ENCODE assay signal across 1 cellular context in the genomic region with DNA sequence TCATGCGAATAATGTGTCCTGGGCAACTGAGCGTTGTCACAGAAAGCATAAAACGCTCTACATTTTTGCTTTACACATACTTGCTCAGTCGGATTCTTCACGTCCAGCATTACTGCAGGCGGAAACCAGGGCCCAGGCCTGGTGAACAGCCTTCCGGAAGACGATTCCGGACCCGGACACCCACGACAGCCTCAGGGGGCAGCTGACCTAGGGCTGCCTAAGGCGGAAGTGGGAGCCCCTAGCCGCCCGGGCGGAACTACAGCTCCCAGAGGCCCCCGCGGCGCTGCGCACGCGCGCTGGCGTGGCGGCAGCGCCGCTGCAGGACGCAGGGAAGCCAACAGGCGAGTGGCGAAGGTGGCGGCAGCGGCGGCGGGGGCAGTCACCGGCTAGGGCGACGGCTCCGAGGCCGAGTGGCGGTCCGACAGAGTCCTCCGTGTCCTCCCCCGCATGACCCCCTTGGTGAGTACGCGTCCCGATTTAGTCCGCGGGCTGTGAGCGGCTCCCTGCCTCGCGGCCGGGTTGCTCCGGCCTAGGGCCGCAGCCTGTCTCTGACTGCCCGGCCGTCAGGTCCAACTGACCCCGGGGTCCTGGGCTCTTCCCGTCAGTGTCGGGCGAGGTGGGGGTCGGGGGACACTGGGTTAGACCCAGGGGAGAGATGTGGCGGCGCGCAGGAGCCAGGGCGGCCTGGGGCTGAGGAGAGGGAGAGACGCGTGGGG.
TF ChIP-seq lines count a peak whose summit lies in the region.

GAPVD1 (plus strand) TSS at position 326 of the 716 bp plus-strand sequence. CDS start 37,096 bp downstream, outside the sequence.

TF ChIP-seq in SK-N-SH, 30 proteins besides CTCF, POLR2A, EP300 and RAD21 (continued from another document):
- TF ChIP-seq FOSL2 (IDR thresholded peaks at IDR 0.05; ENCODE audit: borderline replicate concordance, low read depth), result no peak
- TF ChIP-seq CHD2 (IDR thresholded peaks at IDR 0.05; ENCODE audit: low read length, partially characterized antibody), result peak; percentile 66
- TF ChIP-seq RXRA (IDR thresholded peaks at IDR 0.05; ENCODE audit: borderline replicate concordance, low read depth), result no peak
